In genomic region chr11:76568621-76569020, GRCh38 we compare ENCODE assay signal across 7 cellular contexts.
"Had no signal": no experiment of that assay in that cellular context is flagged by ENCODE, and none has a peak within 500 bp of the region (broad histone marks: within the 10 kb centered on the region; RNA-seq: fewer than 3 reads in every experiment).

No MANE protein-coding gene starts in this region.

- H3K36me3 ChIP-seq: HAP-1 had no signal

- H3K4me1 ChIP-seq: HAP-1 had no signal

- H2AFZ ChIP-seq: GM23248 had no signal

- H3K27ac ChIP-seq: GM23248 had no signal

- H3K9ac ChIP-seq: GM23248 had no signal

- DNase-seq: GM23248, GOT3, H7, HFFc6, IMR-90 had no signal

- ATAC-seq: HCT116 had no signal

- H3K4me3 ChIP-seq: GM23248, HAP-1 had no signal

- H3K27ac Mint-ChIP-seq: HFFc6 had no signal

- H3K4me3 Mint-ChIP-seq: HFFc6 had no signal

- H3K9me3 ChIP-seq: HAP-1 had no signal

- H3K9me3 Mint-ChIP-seq: HFFc6 had no signal
